In genomic region chr3:3127432-3128010, GRCh38 we compare ENCODE assay signal across 9 cellular contexts. TPM values are rescaled to one million over a fixed set of nuclear protein-coding genes. Genes with fewer than 3 reads are reported as not detected.
DNase-seq lines count a peak whose midpoint lies in the region; ATAC-seq, FAIRE-seq and TF ChIP-seq lines count a peak whose summit lies in the region.
"Had no signal": no experiment of that assay in that cellular context is flagged by ENCODE, and none has a peak within 500 bp of the region (broad histone marks: within the 10 kb centered on the region; RNA-seq: fewer than 3 reads in every experiment).

No MANE protein-coding gene starts in this region.

- peaks cover 34% of the 10 kb centered on the region for H3K36me3 ChIP-seq in RWPE2 (ENCODE audit: low read depth)
- H3K36me3 ChIP-seq in HepG2 (replicated peaks in 1 of 2; ENCODE audit: control insufficient read depth in 1 of 2, insufficient read depth in 2 of 2, low read length in 2 of 2): peaks cover 7 to 19% of the 10 kb centered on the region in 2 experiments; a peak in 3 of 5 replicates

- in situ Hi-C loops in HepG2 (cut with HindIII; ENCODE audit: extremely low pct_ligation_motif_present, low pct_unique_long_range_greater_than_20kb): no loop called here

- H3K27ac ChIP-seq in RWPE2 (ENCODE audit: poor library complexity, severe bottlenecking) (peak overlapping the region; percentile 44), HepG2 (ENCODE audit: extremely low read length, insufficient read depth, low read length) (peak overlapping the region; percentile 77)

- WGBS in HepG2 (ENCODE audit: low lambda C conversion rate): 13% methylated on average over 20 of the region's 20 CpGs

- CTCF ChIA-PET in HepG2 (lab: Yijun Ruan, JAX; ENCODE audit: low intra/inter-chr PET ratio, low total read pairs): no interaction called here

- no peaks in the 10 kb centered on the region for H3K27me3 Mint-ChIP-seq in CD14-positive monocyte (ENCODE audit: low read depth in 3 of 3)

- peak overlapping the region; percentile 83 for H3K4me2 ChIP-seq in HepG2 (ENCODE audit: low read depth, low read length)

- POLR2A ChIA-PET in HepG2 (lab: Yijun Ruan, JAX): no interaction called here

- H3K27me3 ChIP-seq in RWPE2 (ENCODE audit: insufficient read depth, poor library complexity, severe bottlenecking) (no peaks in the 10 kb centered on the region), HepG2 (ENCODE audit: control insufficient read depth in 1 of 2, insufficient read depth in 2 of 2, low read length in 2 of 2) (no peaks in the 10 kb centered on the region; a peak in 1 of 5 replicates)

- peak in 1 of 2 experiments; percentile 44; a peak in 1 of 4 replicates for TF ChIP-seq POLR2A in HepG2 (IDR thresholded peaks at IDR 0.05; ENCODE audit: insufficient read depth in 1 of 2, low read depth in 2 of 2, low read length in 2 of 2)

- H3K36me3 Mint-ChIP-seq in CD14-positive monocyte: peaks cover 20 to 21% of the 10 kb centered on the region in 2 donors

- FAIRE-seq in HepG2 (lab: Jason Lieb, UNC): no peak

- no peak for TF ChIP-seq RAD21 in HepG2 (CRISPR knock-in tag; IDR thresholded peaks at IDR 0.05)

- H3K9me3 Mint-ChIP-seq in CD14-positive monocyte: peaks cover 0 to 2% (median 0%) of the 10 kb centered on the region in 7 donors

- peak overlapping the region; percentile 93 to 95 for H3K4me3 Mint-ChIP-seq in CD14-positive monocyte

- H3K4me1 ChIP-seq in RWPE2 (ENCODE audit: insufficient read depth, poor library complexity, severe bottlenecking) (peaks cover 4% of the 10 kb centered on the region), HepG2 (ENCODE audit: insufficient read depth, low read length) (peaks cover 32% of the 10 kb centered on the region)

- H3K4me3 ChIP-seq in RWPE2 (ENCODE audit: severe bottlenecking): peak overlapping the region; percentile 88
- peak overlapping the region; percentile 79 to 99 (median 91) for H3K4me3 ChIP-seq in HepG2 (replicated peaks in 1 of 3; ENCODE audit: insufficient read depth in 1 of 3, low read depth in 2 of 3, low read length in 3 of 3)

- no peak for TF ChIP-seq CTCF in CD14-positive monocyte (IDR thresholded peaks at IDR 0.05)
- no peak for TF ChIP-seq CTCF in RWPE2 (IDR thresholded peaks at IDR 0.05; ENCODE audit: poor library complexity, severe bottlenecking)
- no peak for TF ChIP-seq CTCF in HepG2 (CRISPR knock-in tag; IDR thresholded peaks at IDR 0.05)

- H2AFZ ChIP-seq in HepG2 (ENCODE audit: low read length): no peak overlapping the region

- peaks cover 22% of the 10 kb centered on the region for H3K79me2 ChIP-seq in HepG2 (ENCODE audit: insufficient read depth, low read length)

- H4K20me1 ChIP-seq in HepG2 (ENCODE audit: insufficient read depth, low read length): no peaks in the 10 kb centered on the region

- no peaks in the 10 kb centered on the region for H3K9me3 ChIP-seq in RWPE2 (ENCODE audit: severe bottlenecking)
- no peaks in the 10 kb centered on the region for H3K9me3 ChIP-seq in HepG2 (ENCODE audit: low read length)

- peaks cover 20% of the 10 kb centered on the region for H3K4me1 Mint-ChIP-seq in CD14-positive monocyte

- ATAC-seq in GM21717 (IDR thresholded peaks at IDR 0.05; ENCODE audit: unreplicated experiment) (peak; percentile 30), RWPE2 (ENCODE audit: low read depth) (no peak), HepG2 (peak; percentile 51)
- peak; percentile 47 for ATAC-seq in stimulated activated naive CD8-positive, alpha-beta T cell treated with anti-CD3 and anti-CD28 coated beads, Interleukin-15, Interleukin-2, amounts not matched to agents 100 U/mL and 50 U/mL, for 24 hours

- no peak for TF ChIP-seq EP300 in HepG2 (IDR thresholded peaks at IDR 0.05; ENCODE audit: low read depth in 2 of 2, low read length in 2 of 2)
- TF ChIP-seq EP300 in HepG2 (CRISPR knock-in tag; IDR thresholded peaks at IDR 0.05; ENCODE audit: borderline replicate concordance): no peak

- intact Hi-C loops in CD14-positive monocyte (cut with micrococcal nuclease) (loop anchor here in 1 of 2 donors (5.0 kb wide), 1 partner anchor 1175 kb away; the partner anchor contains the start of gene SETMAR), HepG2 (cut with micrococcal nuclease; ENCODE audit: unreplicated experiment) (no loop called here)

- no peak for DNase-seq in CD14-positive monocyte (ENCODE audit: low spot score)
- DNase-seq in RWPE2 (ENCODE audit: low spot score): no peak
- DNase-seq in astrocyte of the hippocampus (ENCODE audit: low read depth, low spot score): peak; percentile 18
- peak; percentile 20 for DNase-seq in HepG2 (ENCODE audit: low spot score)
- DNase-seq in stimulated activated naive CD8-positive, alpha-beta T cell treated with anti-CD3 and anti-CD28 coated beads, Interleukin-15, Interleukin-2, amounts not matched to agents 100 U/mL and 50 U/mL, for 24 hours: peak; percentile 43
- no peak for DNase-seq in NCI-H774 (lab: John Stamatoyannopoulos, UW)
- DNase-seq in NCI-H748 (lab: John Stamatoyannopoulos, UW; ENCODE audit: unreplicated experiment): no peak

- BruUV-seq in HepG2 (replicated peaks; lab: Mats Ljungman, UMichigan): TSS peak; percentile 69

- H3K9ac ChIP-seq in HepG2 (ENCODE audit: insufficient read depth, low read depth, low read length): peak overlapping the region; percentile 94

- peak overlapping the region; percentile 95 to 97 (median 95) for H3K27ac Mint-ChIP-seq in CD14-positive monocyte

RNA-seq across cellular contexts. Expression of gene TRNT1, which starts 0.8 kb away (rescaled TPM):
- polyA plus RNA-seq in CD14-positive monocyte: 10 to 100 TPM; 10.3 to 15.8 TPM
- total RNA-seq in HepG2 (2016; rRNA removed; fragmentation: Illumina TruSeq; extraction: Trizol): 27.7 and 31.1 TPM in 2 replicates
- 29.0 and 32.0 TPM in 2 replicates for total RNA-seq in HepG2 (2016; cell fraction: cytosol; rRNA removed; fragmentation: Illumina TruSeq; extraction: Trizol; ENCODE audit: low read depth)
- 28.7 and 29.8 TPM in 2 replicates for total RNA-seq in HepG2 (2016; cell fraction: insoluble cytoplasmic fraction; rRNA removed; fragmentation: Illumina TruSeq; extraction: Trizol)
- total RNA-seq in HepG2 (2016; cell fraction: membrane; rRNA removed; fragmentation: Illumina TruSeq; extraction: Trizol): 13.4 and 16.4 TPM in 2 replicates
- total RNA-seq in HepG2 (2016; cell fraction: nucleus; rRNA removed; fragmentation: Illumina TruSeq; extraction: Trizol): 49.9 and 50.1 TPM in 2 replicates
- 7.5 and 9.4 TPM in 2 replicates for polyA plus RNA-seq in HepG2 (2011; rRNA removed)
- polyA plus RNA-seq in HepG2 (2011; cell fraction: cytosol; rRNA removed): 2.2 and 3.0 TPM in 2 replicates
- 14.8 and 17.3 TPM in 2 replicates for polyA plus RNA-seq in HepG2 (2011; cell fraction: nucleus; rRNA removed)
- 15.2 and 18.1 TPM in 2 replicates for polyA plus RNA-seq in HepG2 (2012)
- 5.3 and 7.1 TPM in 2 replicates for polyA plus RNA-seq in HepG2 (2016; cell fraction: cytosol; fragmentation: Illumina TruSeq; extraction: Trizol; ENCODE audit: low read depth)
- polyA plus RNA-seq in HepG2 (2016; cell fraction: insoluble cytoplasmic fraction; fragmentation: Illumina TruSeq; extraction: Trizol; ENCODE audit: low read depth): 30.3 and 34.3 TPM in 2 replicates
- 10.1 and 10.6 TPM in 2 replicates for polyA plus RNA-seq in HepG2 (2016; cell fraction: membrane; fragmentation: Illumina TruSeq; extraction: Trizol; ENCODE audit: low read depth)
- 45.5 and 47.6 TPM in 2 replicates for polyA plus RNA-seq in HepG2 (2016; cell fraction: nucleus; fragmentation: Illumina TruSeq; extraction: Trizol; ENCODE audit: insufficient read depth, low read depth)
- 12.0 and 20.5 TPM in 2 replicates for polyA minus RNA-seq in HepG2 (2011; rRNA and poly(A)+ RNA removed; ENCODE audit: low replicate concordance)
- polyA minus RNA-seq in HepG2 (2011; cell fraction: cytosol; rRNA and poly(A)+ RNA removed): 5.1 and 5.2 TPM in 2 replicates
- polyA minus RNA-seq in HepG2 (2011; cell fraction: nucleus; rRNA and poly(A)+ RNA removed): 58.9 and 61.8 TPM in 2 replicates

RNA-seq across cellular contexts. Expression of gene IL5RA, which starts 17.3 kb away (rescaled TPM):
- polyA plus RNA-seq in CD14-positive monocyte (not detected), HepG2 (2011; rRNA removed) (not detected in 2 replicates)
- total RNA-seq in HepG2 (2016; rRNA removed; fragmentation: Illumina TruSeq; extraction: Trizol): not detected in 2 replicates
- not detected in 2 replicates for total RNA-seq in HepG2 (2016; cell fraction: cytosol; rRNA removed; fragmentation: Illumina TruSeq; extraction: Trizol; ENCODE audit: low read depth)
- total RNA-seq in HepG2 (2016; cell fraction: insoluble cytoplasmic fraction; rRNA removed; fragmentation: Illumina TruSeq; extraction: Trizol): not detected in 2 replicates
- not detected in 2 replicates for total RNA-seq in HepG2 (2016; cell fraction: membrane; rRNA removed; fragmentation: Illumina TruSeq; extraction: Trizol)
- total RNA-seq in HepG2 (2016; cell fraction: nucleus; rRNA removed; fragmentation: Illumina TruSeq; extraction: Trizol): not detected in 2 replicates
- not detected in 2 replicates for polyA plus RNA-seq in HepG2 (2011; cell fraction: cytosol; rRNA removed)
- polyA plus RNA-seq in HepG2 (2011; cell fraction: nucleus; rRNA removed): not detected in 2 replicates
- polyA plus RNA-seq in HepG2 (2012): not detected in 2 replicates
- polyA plus RNA-seq in HepG2 (2016; cell fraction: cytosol; fragmentation: Illumina TruSeq; extraction: Trizol; ENCODE audit: low read depth): not detected in 2 replicates
- not detected in 2 replicates for polyA plus RNA-seq in HepG2 (2016; cell fraction: insoluble cytoplasmic fraction; fragmentation: Illumina TruSeq; extraction: Trizol; ENCODE audit: low read depth)
- not detected in 2 replicates for polyA plus RNA-seq in HepG2 (2016; cell fraction: membrane; fragmentation: Illumina TruSeq; extraction: Trizol; ENCODE audit: low read depth)
- polyA plus RNA-seq in HepG2 (2016; cell fraction: nucleus; fragmentation: Illumina TruSeq; extraction: Trizol; ENCODE audit: insufficient read depth, low read depth): not detected in 2 replicates
- not detected in 2 replicates for polyA minus RNA-seq in HepG2 (2011; rRNA and poly(A)+ RNA removed; ENCODE audit: low replicate concordance)
- polyA minus RNA-seq in HepG2 (2011; cell fraction: cytosol; rRNA and poly(A)+ RNA removed): not detected in 2 replicates
- not detected in 2 replicates for polyA minus RNA-seq in HepG2 (2011; cell fraction: nucleus; rRNA and poly(A)+ RNA removed)
- total RNA-seq: HT1080 had no signal

RNA-seq across cellular contexts. Expression of gene CRBN, which starts 52.0 kb away (rescaled TPM):
- polyA plus RNA-seq in CD14-positive monocyte: 10 to 100 TPM; 96.1 to 98.3 TPM
- 36.1 and 46.8 TPM in 2 replicates for total RNA-seq in HepG2 (2016; rRNA removed; fragmentation: Illumina TruSeq; extraction: Trizol)
- total RNA-seq in HepG2 (2016; cell fraction: cytosol; rRNA removed; fragmentation: Illumina TruSeq; extraction: Trizol; ENCODE audit: low read depth): 31.7 and 32.0 TPM in 2 replicates
- 38.2 and 46.1 TPM in 2 replicates for total RNA-seq in HepG2 (2016; cell fraction: insoluble cytoplasmic fraction; rRNA removed; fragmentation: Illumina TruSeq; extraction: Trizol)
- total RNA-seq in HepG2 (2016; cell fraction: membrane; rRNA removed; fragmentation: Illumina TruSeq; extraction: Trizol): 21.6 and 24.0 TPM in 2 replicates
- total RNA-seq in HepG2 (2016; cell fraction: nucleus; rRNA removed; fragmentation: Illumina TruSeq; extraction: Trizol): 43.3 and 48.0 TPM in 2 replicates
- 28.1 and 30.8 TPM in 2 replicates for polyA plus RNA-seq in HepG2 (2011; rRNA removed)
- polyA plus RNA-seq in HepG2 (2011; cell fraction: cytosol; rRNA removed): 18.6 and 27.6 TPM in 2 replicates
- polyA plus RNA-seq in HepG2 (2011; cell fraction: nucleus; rRNA removed): 29.6 and 33.5 TPM in 2 replicates
- polyA plus RNA-seq in HepG2 (2012): 25.7 and 27.6 TPM in 2 replicates
- polyA plus RNA-seq in HepG2 (2016; cell fraction: cytosol; fragmentation: Illumina TruSeq; extraction: Trizol; ENCODE audit: low read depth): 6.4 and 6.5 TPM in 2 replicates
- 38.3 and 40.1 TPM in 2 replicates for polyA plus RNA-seq in HepG2 (2016; cell fraction: insoluble cytoplasmic fraction; fragmentation: Illumina TruSeq; extraction: Trizol; ENCODE audit: low read depth)
- polyA plus RNA-seq in HepG2 (2016; cell fraction: membrane; fragmentation: Illumina TruSeq; extraction: Trizol; ENCODE audit: low read depth): 10.4 TPM in 2 replicates
- polyA plus RNA-seq in HepG2 (2016; cell fraction: nucleus; fragmentation: Illumina TruSeq; extraction: Trizol; ENCODE audit: insufficient read depth, low read depth): 40.2 and 43.4 TPM in 2 replicates
- polyA minus RNA-seq in HepG2 (2011; rRNA and poly(A)+ RNA removed; ENCODE audit: low replicate concordance): 22.2 and 52.5 TPM in 2 replicates
- 20.3 and 22.6 TPM in 2 replicates for polyA minus RNA-seq in HepG2 (2011; cell fraction: cytosol; rRNA and poly(A)+ RNA removed)
- polyA minus RNA-seq in HepG2 (2011; cell fraction: nucleus; rRNA and poly(A)+ RNA removed): 136 and 144 TPM in 2 replicates

Comparison
In these comparisons a context has a peak if more than half of its experiments do, and no peak if none do; other contexts are left out.
1. DNase-seq: peak in astrocyte of the hippocampus (single experiment), HepG2 (single experiment) and stimulated activated naive CD8-positive, alpha-beta T cell treated with anti-CD3 and anti-CD28 coated beads, Interleukin-15, Interleukin-2, amounts not matched to agents 100 U/mL and 50 U/mL, for 24 hours (single experiment); none in CD14-positive monocyte (single experiment), RWPE2 (single experiment), NCI-H774 (single experiment) and NCI-H748 (single experiment).